ENCODE assay signal across 1 cellular context in the genomic region with DNA sequence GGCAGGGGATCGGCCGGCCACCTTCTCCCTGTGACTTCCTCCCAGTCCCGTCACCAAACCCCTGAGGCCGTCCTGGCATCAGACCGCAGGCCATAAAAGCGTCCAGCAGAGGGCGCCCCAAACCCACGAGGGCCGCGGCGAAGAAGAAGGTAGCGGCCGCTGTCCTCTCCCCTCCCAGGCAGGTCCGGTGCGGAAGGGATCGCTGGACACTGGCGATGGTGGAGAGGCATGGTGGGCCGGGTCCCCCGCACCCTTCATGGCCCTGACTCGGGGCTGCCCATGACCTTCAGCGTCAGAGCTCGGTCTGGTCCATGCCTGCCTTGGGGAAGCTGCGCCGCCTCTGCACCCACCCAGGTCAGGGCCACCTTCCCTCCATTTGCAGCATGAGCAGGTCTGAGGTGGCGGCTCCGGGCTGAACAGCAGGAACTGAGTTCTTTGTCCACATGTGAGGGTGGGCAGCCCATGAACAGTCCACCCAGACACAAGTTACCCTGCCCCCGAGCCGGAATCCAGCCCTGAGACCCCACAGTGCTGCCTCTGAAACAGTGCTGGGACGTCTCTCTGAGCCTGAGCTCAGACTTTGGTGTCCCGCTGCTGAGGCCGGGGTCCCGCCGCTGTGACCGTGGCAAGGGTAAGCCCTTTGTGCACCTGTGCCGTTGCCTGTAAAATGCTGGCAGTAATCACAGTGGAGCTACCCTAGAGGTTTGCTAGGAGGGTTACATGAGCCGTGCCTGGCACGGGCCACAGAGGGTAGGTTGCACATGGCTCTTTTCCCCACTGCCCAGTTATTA.
TF ChIP-seq lines count a peak whose summit lies in the region.

No MANE protein-coding gene starts in this region.

TF ChIP-seq in SK-N-SH, 30 proteins besides CTCF, POLR2A, EP300 and RAD21:
- TF ChIP-seq REST (IDR thresholded peaks at IDR 0.05; ENCODE audit: low read depth, low read length) = peak; percentile 42; the same call in 1 of the 2 replicates
- no peak for TF ChIP-seq FOXM1 (IDR thresholded peaks at IDR 0.05; ENCODE audit: low read depth)
- TF ChIP-seq RFX5 (IDR thresholded peaks at IDR 0.05; ENCODE audit: low read length) = no peak
- TF ChIP-seq MAX (IDR thresholded peaks at IDR 0.05; ENCODE audit: low read depth) = no peak
- no peak for TF ChIP-seq TCF12 (IDR thresholded peaks at IDR 0.05)
- TF ChIP-seq, protein P1, sequence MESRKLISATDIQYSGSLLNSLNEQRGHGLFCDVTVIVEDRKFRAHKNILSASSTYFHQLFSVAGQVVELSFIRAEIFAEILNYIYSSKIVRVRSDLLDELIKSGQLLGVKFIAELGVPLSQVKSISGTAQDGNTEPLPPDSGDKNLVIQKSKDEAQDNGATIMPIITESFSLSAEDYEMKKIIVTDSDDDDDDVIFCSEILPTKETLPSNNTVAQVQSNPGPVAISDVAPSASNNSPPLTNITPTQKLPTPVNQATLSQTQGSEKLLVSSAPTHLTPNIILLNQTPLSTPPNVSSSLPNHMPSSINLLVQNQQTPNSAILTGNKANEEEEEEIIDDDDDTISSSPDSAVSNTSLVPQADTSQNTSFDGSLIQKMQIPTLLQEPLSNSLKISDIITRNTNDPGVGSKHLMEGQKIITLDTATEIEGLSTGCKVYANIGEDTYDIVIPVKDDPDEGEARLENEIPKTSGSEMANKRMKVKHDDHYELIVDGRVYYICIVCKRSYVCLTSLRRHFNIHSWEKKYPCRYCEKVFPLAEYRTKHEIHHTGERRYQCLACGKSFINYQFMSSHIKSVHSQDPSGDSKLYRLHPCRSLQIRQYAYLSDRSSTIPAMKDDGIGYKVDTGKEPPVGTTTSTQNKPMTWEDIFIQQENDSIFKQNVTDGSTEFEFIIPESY (IDR thresholded peaks at IDR 0.05; ENCODE audit: borderline replicate concordance, low read depth) = no peak
- peak; percentile 97 for TF ChIP-seq SMC3 (IDR thresholded peaks at IDR 0.05; ENCODE audit: low read depth, low read length)
- peak; percentile 31 for TF ChIP-seq CHD2 (IDR thresholded peaks at IDR 0.05; ENCODE audit: low read length, partially characterized antibody)
- TF ChIP-seq JUND (IDR thresholded peaks at IDR 0.05) = no peak
- no peak for TF ChIP-seq ELF1 (IDR thresholded peaks at IDR 0.05)
- no peak for TF ChIP-seq NRF1 (IDR thresholded peaks at IDR 0.05; ENCODE audit: low read depth, low read length)
- TF ChIP-seq YY1 (IDR thresholded peaks at IDR 0.05; ENCODE audit: low read depth) = no peak
- no peak for TF ChIP-seq RXRA (IDR thresholded peaks at IDR 0.05; ENCODE audit: borderline replicate concordance, low read depth)
- no peak for TF ChIP-seq FOXJ3 (CRISPR knock-in tag; IDR thresholded peaks at IDR 0.05)
- TF ChIP-seq MXI1 (IDR thresholded peaks at IDR 0.05; ENCODE audit: low read depth, low read length) = peak; percentile 21; the same call in 1 of the 2 replicates
- no peak for TF ChIP-seq FOSL2 (IDR thresholded peaks at IDR 0.05; ENCODE audit: borderline replicate concordance, low read depth)
- no peak for TF ChIP-seq TEAD4 (IDR thresholded peaks at IDR 0.05; ENCODE audit: borderline replicate concordance, insufficient read depth)
- no peak for TF ChIP-seq GABPA (IDR thresholded peaks at IDR 0.05; ENCODE audit: low read depth)
- no peak for TF ChIP-seq POLR2AphosphoS5 (IDR thresholded peaks at IDR 0.05; ENCODE audit: low read depth, low read length)
- no peak for TF ChIP-seq MEF2A (IDR thresholded peaks at IDR 0.05; ENCODE audit: borderline replicate concordance, low read depth)
- no peak for TF ChIP-seq NFIC (IDR thresholded peaks at IDR 0.05; ENCODE audit: borderline replicate concordance)
- no peak for TF ChIP-seq TAF1 (IDR thresholded peaks at IDR 0.05; ENCODE audit: borderline replicate concordance, low read depth, low read length)
